11 cellular contexts compared by ENCODE assay signal in genomic region chr6:63643862-63644261, GRCh38. TPM values are rescaled to one million over a fixed set of nuclear protein-coding genes. Genes with fewer than 3 reads are reported as not detected.
DNase-seq lines count a peak whose midpoint lies in the region; ATAC-seq, FAIRE-seq and TF ChIP-seq lines count a peak whose summit lies in the region.
"Had no signal": no experiment of that assay in that cellular context is flagged by ENCODE, and none has a peak within 500 bp of the region (broad histone marks: within the 10 kb centered on the region; RNA-seq: fewer than 3 reads in every experiment).

No MANE protein-coding gene starts in this region.

- no peaks in the 10 kb centered on the region for H3K9me1 ChIP-seq in K562 (ENCODE audit: control insufficient read depth, insufficient read depth, low read length)

- H3K9me3 Mint-ChIP-seq in activated naive CD4-positive, alpha-beta T cell treated with anti-CD3 and anti-CD28 coated beads, Interleukin-2, amount 50 U/mL, for 72 hours = no peaks in the 10 kb centered on the region

- CTCF ChIA-PET in K562 (lab: Yijun Ruan, JAX; ENCODE audit: low intra/inter-chr PET ratio) = no interaction called here

- H3K27ac ChIP-seq in K562 (ENCODE audit: extremely low read depth, low read depth, low read length) (no peak overlapping the region), neutrophil (peak overlapping the region; percentile 44)

- no peak overlapping the region for H3K27ac Mint-ChIP-seq in activated naive CD4-positive, alpha-beta T cell treated with anti-CD3 and anti-CD28 coated beads, Interleukin-2, amount 50 U/mL, for 72 hours

- TF ChIP-seq RAD21 in K562 (CRISPR knock-in tag; conservative IDR thresholded peaks at IDR 0.05 in 1 of 2, IDR thresholded peaks at IDR 0.05 in 1 of 2) = no peak

- H3K4me1 ChIP-seq in K562 (replicated peaks in 1 of 2; ENCODE audit: control insufficient read depth in 2 of 2, insufficient read depth in 2 of 2, low read length in 2 of 2) (peaks cover 0 to 5% of the 10 kb centered on the region in 2 experiments; a peak in 2 of 5 replicates), neutrophil (ENCODE audit: control insufficient read depth in 1 of 2, insufficient read depth in 1 of 2, low read depth in 1 of 2, low read length in 1 of 2) (peaks cover 22 to 24% of the 10 kb centered on the region in 2 experiments)

- intact Hi-C loops in K562 (cut with micrococcal nuclease) = no loop called here

- no peak for TF ChIP-seq CTCF in K562 (IDR thresholded peaks at IDR 0.05 in 2 of 3, conservative IDR thresholded peaks at IDR 0.05 in 1 of 3; ENCODE audit: insufficient read depth in 2 of 3, low read depth in 1 of 3, low read length in 3 of 3)
- no peak for TF ChIP-seq CTCF in neutrophil (IDR thresholded peaks at IDR 0.05)

- POLR2A ChIA-PET in K562 (lab: Yijun Ruan, JAX) = interaction anchor here (0.6 to 1.3 kb wide), 2 partner anchors 12 to 22 kb away, joined by 3 to 5 read pairs; no protein-coding TSS in a partner anchor

- H3K4me3 ChIP-seq in K562 = no peak overlapping the region
- H3K4me3 ChIP-seq in neutrophil (ENCODE audit: low read depth in 1 of 2, low read length in 1 of 2) = no peak overlapping the region

- no peaks in the 10 kb centered on the region for H3K36me3 Mint-ChIP-seq in activated naive CD4-positive, alpha-beta T cell treated with anti-CD3 and anti-CD28 coated beads, Interleukin-2, amount 50 U/mL, for 72 hours

- TF ChIP-seq POLR2A in K562 (conservative IDR thresholded peaks at IDR 0.05) = no peak

- in situ Hi-C loops in K562 (cut with MboI) = no loop called here

- H3K27me3 ChIP-seq in K562 (ENCODE audit: control insufficient read depth in 2 of 2, insufficient read depth in 2 of 2, low read length in 2 of 2) = no peaks in the 10 kb centered on the region
- no peaks in the 10 kb centered on the region for H3K27me3 ChIP-seq in neutrophil
- H3K27me3 ChIP-seq: BE2C had no signal

- WGBS in K562 (ENCODE audit: insufficient coverage, low coverage, missing lambda C conversion rate) = 47% methylated on average over 1 of the region's 1 CpG

- no peak overlapping the region for H2AFZ ChIP-seq in K562 (ENCODE audit: low read depth, low read length)

- DNase-seq in activated naive CD4-positive, alpha-beta T cell treated with anti-CD3 and anti-CD28 coated beads, Interleukin-2, amount 50 U/mL, for 72 hours (ENCODE audit: low spot score in 2 of 2) = no peak
- DNase-seq in activated naive CD4-positive, alpha-beta T cell treated with Interleukin-2 at 50 U/mL for 16 hours = no peak
- DNase-seq in K562 (ENCODE audit: extremely low read depth in 1 of 4, low spot score in 3 of 4) = no peak
- no peak for DNase-seq in stimulated activated CD4-positive, alpha-beta T cell treated with anti-CD3 and anti-CD28 coated beads, Interleukin-15, amount 100 ng/mL, for 24 hours
- DNase-seq in activated CD4-positive, alpha-beta T cell treated with anti-CD3 and anti-CD28 coated beads, Interleukin-2, amount 50 U/mL, for 1 hour = no peak
- DNase-seq: BE2C, cortex of kidney, NCI-H1105 had no signal

- H3K79me2 ChIP-seq in K562 (ENCODE audit: control insufficient read depth, insufficient read depth, low read length) = peaks cover 99% of the 10 kb centered on the region

- no peak for FAIRE-seq in K562 (lab: Jason Lieb, UNC)

- H3K9ac ChIP-seq in K562 (ENCODE audit: insufficient read depth in 1 of 2, low read depth in 2 of 2, low read length in 2 of 2) = no peak overlapping the region

- TF ChIP-seq EP300 in K562 (IDR thresholded peaks at IDR 0.05; ENCODE audit: low read length) = no peak

- no peaks in the 10 kb centered on the region for H3K9me3 ChIP-seq in K562 (replicated peaks; ENCODE audit: control insufficient read depth, insufficient read depth, low read depth, low read length)
- H3K9me3 ChIP-seq in neutrophil = no peaks in the 10 kb centered on the region
- H3K9me3 ChIP-seq: BE2C had no signal

- H4K20me1 ChIP-seq in K562 (replicated peaks; ENCODE audit: control insufficient read depth, insufficient read depth, low read length) = peaks cover 10% of the 10 kb centered on the region

- no TSS peak for BruUV-seq in K562 (replicated peaks; lab: Mats Ljungman, UMichigan)

- ATAC-seq in activated naive CD4-positive, alpha-beta T cell treated with anti-CD3 and anti-CD28 coated beads, Interleukin-2, amount 50 U/mL, for 72 hours = peak; percentile 16 to 32
- ATAC-seq in HG03342 (IDR thresholded peaks at IDR 0.05; ENCODE audit: unreplicated experiment) (peak; percentile 64), K562 (no peak), HG03159 (IDR thresholded peaks at IDR 0.05; ENCODE audit: unreplicated experiment) (no peak)

- no peak overlapping the region for H3K4me2 ChIP-seq in K562 (ENCODE audit: insufficient read depth, low read length)

- H3K36me3 ChIP-seq in K562 (ENCODE audit: control insufficient read depth, insufficient read depth, low read length) (peaks cover 33% of the 10 kb centered on the region), neutrophil (no peaks in the 10 kb centered on the region)

TF ChIP-seq in K562, 482 proteins besides CTCF, POLR2A, EP300 and RAD21:
- TF ChIP-seq RFX1 (IDR thresholded peaks at IDR 0.05) = peak; percentile 90
- no peak for TF ChIP-seq ZNF212 (CRISPR knock-in tag; IDR thresholded peaks at IDR 0.05)

RNA-seq across cellular contexts. Expression of gene PHF3, which starts 8.3 kb away (rescaled TPM):
- 10 to 100 TPM; 55.2 to 61.6 TPM for total RNA-seq in activated naive CD4-positive, alpha-beta T cell treated with anti-CD3 and anti-CD28 coated beads, Interleukin-2, amount 50 U/mL, for 72 hours
- total RNA-seq in K562 (2011; cell fraction: chromatin; rRNA removed; ENCODE audit: low replicate concordance) = 21.5 and 99.1 TPM in 2 replicates
- total RNA-seq in K562 (2011; cell fraction: nucleolus; rRNA removed) = 30.0 and 37.5 TPM in 2 replicates
- total RNA-seq in K562 (2011; cell fraction: nucleoplasm; rRNA removed) = 61.8 and 108 TPM in 2 replicates
- total RNA-seq in K562 (2014; rRNA removed) (37.4 and 44.0 TPM in 2 replicates), K562 (2014; rRNA removed; fragmentation: Illumina TruSeq; extraction: Trizol) (49.3 and 58.9 TPM in 2 replicates), K562 (2015; rRNA removed; fragmentation: Illumina TruSeq; extraction: Trizol) (49.8 and 51.2 TPM in 2 replicates), K562 (2021) (32.8 and 35.6 TPM in 2 replicates)
- polyA plus RNA-seq in K562 (2011; rRNA removed) (21.8 and 28.5 TPM in 2 replicates), K562 (2014; fragmentation: Illumina TruSeq; extraction: Trizol) (27.1 and 30.9 TPM in 2 replicates), K562 (2014; fragmentation: Nextera tagmentation; extraction: Ambion mirVana) (1 to 10 TPM; 8.1 to 8.6 TPM), K562 (2014; rRNA removed) (16.7 and 21.6 TPM in 2 replicates)
- polyA plus RNA-seq in K562 (2011; cell fraction: cytosol; rRNA removed) = 5.0 and 8.2 TPM in 2 replicates
- 23.1 and 24.4 TPM in 2 replicates for polyA plus RNA-seq in K562 (2011; cell fraction: nucleus; rRNA removed)
- polyA plus RNA-seq in K562 (2012) = 18.3 and 19.4 TPM in 2 replicates
- 73.5 and 98.2 TPM in 2 replicates for polyA minus RNA-seq in K562 (2011; rRNA and poly(A)+ RNA removed)
- 28.0 and 30.5 TPM in 2 replicates for polyA minus RNA-seq in K562 (2011; cell fraction: cytosol; rRNA and poly(A)+ RNA removed)
- polyA minus RNA-seq in K562 (2011; cell fraction: nucleus; rRNA and poly(A)+ RNA removed) = 45.8 and 84.0 TPM in 2 replicates

Comparison
In these comparisons a context has a peak if more than half of its experiments do, and no peak if none do; other contexts are left out.
1. ATAC-seq: peak in activated naive CD4-positive, alpha-beta T cell treated with anti-CD3 and anti-CD28 coated beads, Interleukin-2, amount 50 U/mL, for 72 hours (2 of 2) and HG03342 (single experiment); none in K562 (single experiment) and HG03159 (single experiment).